Comparison of ENCODE assay signal across 8 cellular contexts in the genomic region with DNA sequence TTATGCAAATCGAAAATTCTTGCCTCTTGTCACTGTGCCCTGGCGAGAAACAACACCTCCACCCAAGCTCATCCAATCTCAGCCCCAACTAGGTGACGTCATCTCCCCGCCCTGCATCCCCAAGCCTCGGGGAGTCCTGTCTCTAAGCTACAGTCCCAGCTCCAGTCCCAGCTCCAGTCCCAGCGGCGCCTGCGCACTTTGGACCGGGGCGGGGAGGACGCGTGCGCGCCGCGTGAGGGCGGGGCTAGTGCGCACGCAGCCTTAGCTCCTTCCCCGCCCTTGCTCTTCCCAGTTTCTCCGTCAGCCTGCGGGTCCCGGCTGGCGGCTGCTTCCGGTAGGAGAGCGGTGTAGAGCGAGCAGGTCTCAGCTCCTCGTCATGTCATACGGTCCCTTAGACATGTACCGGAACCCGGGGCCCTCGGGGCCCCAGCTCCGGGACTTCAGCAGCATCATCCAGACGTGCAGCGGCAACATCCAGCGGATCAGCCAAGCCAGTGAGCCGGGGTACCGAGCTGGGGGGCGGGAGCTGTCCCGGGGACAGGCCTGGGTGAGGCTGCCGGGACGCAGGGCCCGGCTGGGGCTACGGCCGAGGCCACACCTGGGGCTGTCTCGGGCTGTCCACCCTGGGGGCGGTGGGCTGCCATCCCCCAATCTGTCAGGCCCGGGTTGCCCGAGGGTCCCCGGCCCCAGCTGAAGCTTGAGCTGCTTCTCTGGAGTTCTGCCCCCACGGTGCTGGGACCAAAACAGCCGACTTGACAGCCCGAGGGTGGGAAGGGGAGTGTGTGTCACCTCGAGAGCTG. TPM values are rescaled to one million over a fixed set of nuclear protein-coding genes. Genes with fewer than 3 reads are reported as not detected.
A peak's percentile ranks its signal among the peaks of the same experiment; 100 is the strongest.
DNase-seq lines count a peak whose midpoint lies in the region; ATAC-seq and TF ChIP-seq lines count a peak whose summit lies in the region.

STX12 (plus strand) TSS at position 288 of the 800 bp plus-strand sequence; CDS start at position 377, 89 bp downstream.

- H3K27ac Mint-ChIP-seq in dendritic cell treated with granulocyte-macrophage colony-stimulating factor and Interleukin-4, amounts not matched to agents 40 ng/mL and 50 ng/mL, for 4 days = peak within 1 kb of the TSS; percentile 87

- H3K4me3 ChIP-seq in left lung = peak within 1 kb of the TSS; percentile 97 to 99

- no peaks in the 10 kb centered on the region for H3K27me3 Mint-ChIP-seq in dendritic cell treated with granulocyte-macrophage colony-stimulating factor and Interleukin-4, amounts not matched to agents 40 ng/mL and 50 ng/mL, for 4 days

- no peaks in the 10 kb centered on the region for H3K27me3 ChIP-seq in left lung

- H3K4me1 Mint-ChIP-seq in dendritic cell treated with granulocyte-macrophage colony-stimulating factor and Interleukin-4, amounts not matched to agents 40 ng/mL and 50 ng/mL, for 4 days (ENCODE audit: low read depth) = peaks cover 28% of the 10 kb centered on the region

- DNase-seq in NCI-H774 (lab: John Stamatoyannopoulos, UW) (peak; percentile 92), left lung (peak; percentile 99)
- DNase-seq in activated CD4-positive, alpha-beta T cell treated with anti-CD3 and anti-CD28 coated beads, Interleukin-2, amount 50 U/mL, for 4 hours = peak; percentile 99
- peak; percentile 98 to 99 for DNase-seq in stimulated activated CD4-positive, alpha-beta T cell treated with anti-CD3 and anti-CD28 coated beads, Interleukin-2, amount 100 ng/mL, for 48 hours

- peaks cover 29% of the 10 kb centered on the region for H3K36me3 Mint-ChIP-seq in dendritic cell treated with granulocyte-macrophage colony-stimulating factor and Interleukin-4, amounts not matched to agents 40 ng/mL and 50 ng/mL, for 4 days (ENCODE audit: low read depth)

- H3K9me3 Mint-ChIP-seq in dendritic cell treated with granulocyte-macrophage colony-stimulating factor and Interleukin-4, amounts not matched to agents 40 ng/mL and 50 ng/mL, for 4 days = no peaks in the 10 kb centered on the region

- intact Hi-C loops in dendritic cell treated with granulocyte-macrophage colony-stimulating factor and Interleukin-4, amounts not matched to agents 40 ng/mL and 50 ng/mL, for 4 days (cut with micrococcal nuclease) = loop anchor here (2.0 kb wide), 1 partner anchor 48 kb away; the partner anchor contains the start of gene FAM76A
- intact Hi-C loops in left lung (cut with DNase I) = no loop called here

- H3K4me3 Mint-ChIP-seq in dendritic cell treated with granulocyte-macrophage colony-stimulating factor and Interleukin-4, amounts not matched to agents 40 ng/mL and 50 ng/mL, for 4 days = peak within 1 kb of the TSS; percentile 94

- no peaks in the 10 kb centered on the region for H3K9me3 ChIP-seq in left lung

- peaks cover 0 to 19% of the 10 kb centered on the region in 2 donors for H3K36me3 ChIP-seq in left lung

- TF ChIP-seq CTCF in C4-2B (conservative IDR thresholded peaks at IDR 0.05) (no peak), left lung (IDR thresholded peaks at IDR 0.05) (no peak)

- H3K27ac ChIP-seq in C4-2B = peak within 1 kb of the TSS; percentile 80
- H3K27ac ChIP-seq in left lung = peak within 1 kb of the TSS; percentile 97 to 98

- peak; percentile 95 for ATAC-seq in GM19395 (IDR thresholded peaks at IDR 0.05; ENCODE audit: unreplicated experiment)
- ATAC-seq in HG03565 (IDR thresholded peaks at IDR 0.05; ENCODE audit: unreplicated experiment) = peak; percentile 82
- ATAC-seq in left lung = peak; percentile 98

- H3K4me1 ChIP-seq in left lung = peaks cover 16 to 54% of the 10 kb centered on the region in 2 donors

RNA-seq across cellular contexts. Expression of gene STX12, which starts in this region (rescaled TPM):
- total RNA-seq in left lung = 10 to 100 TPM; 79.3 TPM

Comparison
In these comparisons a context has a peak if more than half of its experiments do, and no peak if none do; other contexts are left out.
1. Peak in every context shown above with its lines: DNase-seq, ATAC-seq, H3K4me3 ChIP-seq and H3K27ac ChIP-seq.